ENCODE assay signal across 8 cellular contexts in genomic region chr12:51270067-51270846, GRCh38. TPM values are rescaled to one million over a fixed set of nuclear protein-coding genes. Genes with fewer than 3 reads are reported as not detected.
A peak's percentile ranks its signal among the peaks of the same experiment; 100 is the strongest.
DNase-seq lines count a peak whose midpoint lies in the region; FAIRE-seq and TF ChIP-seq lines count a peak whose summit lies in the region.

TSS of gene SMAGP (minus strand) at chr12:51270415. CDS start at chr12:51269278, 1,137 bp downstream.

- no peak within 1 kb of the TSS for H3K56ac ChIP-seq in H1 (replicated peaks; ENCODE audit: insufficient read length, low read depth, low read length)

- no peak within 1 kb of the TSS; the same call in 1 of the 2 replicates for H2AK5ac ChIP-seq in H1 (ENCODE audit: low read depth, low read length)

- H3K18ac ChIP-seq in H1 (ENCODE audit: extremely low read depth, low read length), result peak within 1 kb of the TSS; percentile 78

- H2BK20ac ChIP-seq in H1 (ENCODE audit: low read length), result peak within 1 kb of the TSS; percentile 27; the same call in 1 of the 2 replicates

- H4K8ac ChIP-seq in H1 (ENCODE audit: extremely low read depth, insufficient read depth, low read length), result peak within 1 kb of the TSS; percentile 87; the same call in 1 of the 2 replicates

- H2BK5ac ChIP-seq in H1 (ENCODE audit: low read depth, low read length), result peak within 1 kb of the TSS; percentile 39; the same call in 1 of the 2 replicates

- H2BK120ac ChIP-seq in H1 (replicated peaks; ENCODE audit: low read depth, low read length), result no peak within 1 kb of the TSS

- H3K27ac ChIP-seq in H1 (ENCODE audit: low read depth, low read length), result no peak within 1 kb of the TSS; the same call in 1 of the 2 replicates

- H3K79me1 ChIP-seq in H1 (ENCODE audit: low read depth, low read length), result no peaks in the 10 kb centered on the region

- H3K27me3 ChIP-seq in H1 (replicated peaks in 1 of 4; ENCODE audit: control insufficient read depth in 3 of 4, extremely low read depth in 1 of 4, insufficient read depth in 3 of 4, low read length in 3 of 4), result peaks cover 0 to 11% (median 8%) of the 10 kb centered on the region in 4 experiments; a peak in 6 of 7 replicates

- TF ChIP-seq EP300 in H1 (IDR thresholded peaks at IDR 0.05; ENCODE audit: borderline replicate concordance in 1 of 2, low read depth in 2 of 2, low read length in 2 of 2), result 0 out of 3 replicates have a peak, but pooled peaks of 1 of the 2 experiments have one; percentile 13

- DNase-seq in GM12892 (ENCODE audit: insufficient read length) (peak; percentile 54), HFFc6 (peak; percentile 22), NCI-H1930 (lab: John Stamatoyannopoulos, UW) (peak; percentile 53 to 62), H1 (ENCODE audit: low read depth in 1 of 2, low spot score in 2 of 2) (peak in 1 of 2 experiments; percentile 89), mesenteric fat pad (ENCODE audit: low spot score) (peak; percentile 91), NCI-H1092 (lab: John Stamatoyannopoulos, UW) (no peak)
- DNase-seq in activated CD4-positive, alpha-beta T cell treated with anti-CD3 and anti-CD28 coated beads, Interleukin-2, amount 50 U/mL, for 48 hours, result peak; percentile 34 to 55
- DNase-seq in stimulated activated naive CD4-positive, alpha-beta T cell (lab: John Stamatoyannopoulos, UW), result peak; percentile 14 to 56 (median 46)

- H3K27ac Mint-ChIP-seq in HFFc6, result peak within 1 kb of the TSS; percentile 99

- H4K5ac ChIP-seq in H1 (ENCODE audit: insufficient read length, low read depth, low read length), result peak within 1 kb of the TSS; percentile 68

- peak within 1 kb of the TSS; percentile 72 for H2AFZ ChIP-seq in H1 (ENCODE audit: low read length)

- TF ChIP-seq CTCF in HFFc6 (IDR thresholded peaks at IDR 0.05) (peak; percentile 19; the same call in 1 of the 2 replicates), H1 (IDR thresholded peaks at IDR 0.05; ENCODE audit: control extremely low read depth in 1 of 3, insufficient read depth in 1 of 3, low read depth in 1 of 3, low read length in 3 of 3) (no peak)

- H4K20me1 ChIP-seq in H1 (replicated peaks in 1 of 2; ENCODE audit: control insufficient read depth in 1 of 2, insufficient read depth in 2 of 2, low read length in 2 of 2), result no peaks in the 10 kb centered on the region

- H3K23ac ChIP-seq in H1 (ENCODE audit: insufficient read length), result no peak within 1 kb of the TSS

- peak within 1 kb of the TSS; percentile 88; the same call in 1 of the 2 replicates for H2BK12ac ChIP-seq in H1 (ENCODE audit: low read depth, low read length)

- H3K4me3 Mint-ChIP-seq in HFFc6, result peak within 1 kb of the TSS; percentile 97

- peak within 1 kb of the TSS; percentile 42 to 84 (median 62) for H3K4me3 ChIP-seq in H1 (ENCODE audit: extremely low read depth in 1 of 4, insufficient read depth in 2 of 4, low read depth in 3 of 4, low read length in 4 of 4)

- TF ChIP-seq RAD21 in H1 (IDR thresholded peaks at IDR 0.05 in 1 of 2, conservative IDR thresholded peaks at IDR 0.05 in 1 of 2; ENCODE audit: low read depth in 2 of 2, low read length in 2 of 2), result no peak; a peak in 2 of 4 replicates

- H3K36me3 Mint-ChIP-seq in HFFc6 (ENCODE audit: low read depth), result peaks cover 10% of the 10 kb centered on the region

- H4K91ac ChIP-seq in H1 (replicated peaks; ENCODE audit: insufficient read length, low read length), result no peak within 1 kb of the TSS

- TF ChIP-seq POLR2A in GM12892 (IDR thresholded peaks at IDR 0.05; ENCODE audit: low read depth, low read length) (no peak), H1 (IDR thresholded peaks at IDR 0.05; ENCODE audit: control extremely low read depth in 1 of 2, low read depth in 2 of 2, low read length in 2 of 2) (peak; percentile 43 to 63)

- WGBS in H1 (ENCODE audit: extremely low coverage in 1 of 2, insufficient coverage in 1 of 2, insufficient read length in 1 of 2, insufficient replicate concordance in 2 of 2, low coverage in 1 of 2, low lambda C conversion rate in 2 of 2, missing lambda C conversion rate in 1 of 2), 2 experiments, result 2% methylated on average over 26 of the region's 79 CpGs; no CpG with 5 or more reads in 1 of the 2 experiments

- H3K4me2 ChIP-seq in H1 (ENCODE audit: insufficient read depth in 1 of 2, low read depth in 2 of 2, low read length in 2 of 2), result peak within 1 kb of the TSS; percentile 76 to 88

- H3K9me3 ChIP-seq in H1 (ENCODE audit: insufficient read depth in 2 of 2, low read depth in 1 of 2, low read length in 1 of 2), result no peaks in the 10 kb centered on the region

- FAIRE-seq in GM12892 (lab: Jason Lieb, UNC), result peak; percentile 57
- FAIRE-seq in H1 (lab: Jason Lieb, UNC), result no peak

- no peaks in the 10 kb centered on the region; the same call in 1 of the 2 replicates for H3K27me3 Mint-ChIP-seq in HFFc6 (ENCODE audit: insufficient read depth)

- H3K9me3 Mint-ChIP-seq in HFFc6, result no peaks in the 10 kb centered on the region

- H3K4me1 ChIP-seq in H1 (replicated peaks in 1 of 4; ENCODE audit: control insufficient read depth in 3 of 4, insufficient read depth in 4 of 4, low read length in 3 of 4), result peaks cover 0 to 6% (median 2%) of the 10 kb centered on the region in 4 experiments; a peak in 5 of 7 replicates

- H3K36me3 ChIP-seq in H1 (ENCODE audit: control insufficient read depth in 2 of 4, insufficient read depth in 4 of 4, low read length in 3 of 4), result no peaks in the 10 kb centered on the region

- CTCF ChIA-PET in H1 (lab: Charles Lee; ENCODE audit: partially characterized antibody), result interaction anchor here (0.5 to 7.7 kb wide), 18 partner anchors 8 to 230 kb away, joined by 3 to 111 read pairs (median 3); no protein-coding TSS in a partner anchor

- no peak within 1 kb of the TSS for H3K14ac ChIP-seq in H1 (ENCODE audit: insufficient read length)

- H3K4ac ChIP-seq in H1 (replicated peaks; ENCODE audit: insufficient read length, low read depth, low read length), result peak within 1 kb of the TSS; percentile 99

- peaks cover 5% of the 10 kb centered on the region; the same call in 1 of the 2 replicates for H3K23me2 ChIP-seq in H1 (ENCODE audit: low read depth, low read length)

- POLR2A ChIA-PET in H1 (lab: Charles Lee; ENCODE audit: partially characterized antibody), result interaction anchor here (0.6 to 2.5 kb wide), 16 partner anchors 9 to 245 kb away, joined by 3 to 10 read pairs (median 4); partner anchors contain the start of genes CELA1, CSRNP2, DAZAP2 and GALNT6

- peak within 1 kb of the TSS; percentile 72; the same call in 1 of the 2 replicates for H2BK15ac ChIP-seq in H1 (ENCODE audit: low read length)

- no peaks in the 10 kb centered on the region for H3K79me2 ChIP-seq in H1 (ENCODE audit: control insufficient read depth in 1 of 2, insufficient read depth in 2 of 2, low read length in 2 of 2)

- peaks cover 60% of the 10 kb centered on the region for H3K4me1 Mint-ChIP-seq in HFFc6 (ENCODE audit: low read depth)

- peak within 1 kb of the TSS; percentile 26 to 74 (median 62); a peak in 6 of 7 replicates for H3K9ac ChIP-seq in H1 (replicated peaks in 1 of 4; ENCODE audit: extremely low read depth in 1 of 4, low read depth in 3 of 4, low read length in 3 of 4)

TF ChIP-seq in H1, 55 proteins besides CTCF, POLR2A, EP300 and RAD21 (continues in another document):
- TF ChIP-seq POU5F1 (IDR thresholded peaks at IDR 0.05; ENCODE audit: low read depth, low read length), result no peak

RNA-seq across cellular contexts. Expression of gene SMAGP, which starts in this region (rescaled TPM):
- 2.8 TPM for polyA plus RNA-seq in GM12892 (2012; ENCODE audit: missing spikeins)
- 10 to 100 TPM; 30.0 to 43.5 (median 32.5) TPM for total RNA-seq in HFFc6 (2021; fragmentation: NEBNext Ultra II Directional; extraction: Animal tissue kit (Norgen Biotek cat#: 25700))
- total RNA-seq in H1 (2021; fragmentation: NEBNext Ultra II Directional; extraction: Animal tissue kit (Norgen Biotek cat#: 25700)), result 9.2 and 9.4 TPM in 2 replicates
- 12.7 and 13.9 TPM in 2 replicates for polyA plus RNA-seq in H1 (2011; rRNA removed)
- polyA plus RNA-seq in H1 (2011; cell fraction: cytosol; rRNA removed), result 12.9 TPM
- polyA plus RNA-seq in H1 (2011; cell fraction: nucleus; rRNA removed), result 8.2 TPM
- 9.5 to 11.2 TPM (median 10.4 TPM) in 4 replicates for polyA plus RNA-seq in H1 (2012, experiment 1 of 2)
- polyA plus RNA-seq in H1 (2012, experiment 2 of 2), result 11.1 TPM
- polyA plus RNA-seq in H1 (2013, experiment 1 of 2), result 10.1 TPM
- polyA plus RNA-seq in H1 (2013, experiment 2 of 2), result 11.8 TPM
- polyA minus RNA-seq in H1 (2011; rRNA and poly(A)+ RNA removed), result 9.9 and 12.0 TPM in 2 replicates
- 3.4 TPM for polyA minus RNA-seq in H1 (2011; cell fraction: cytosol; rRNA and poly(A)+ RNA removed)
- polyA minus RNA-seq in H1 (2011; cell fraction: nucleus; rRNA and poly(A)+ RNA removed), result 5.0 TPM
- total RNA-seq in mesenteric fat pad, result 10.1 TPM
